1 cellular context compared by ENCODE assay signal in genomic region chr7:24722386-24723177, GRCh38.
TF ChIP-seq lines count a peak whose summit lies in the region.

No MANE protein-coding gene starts in this region.

TF ChIP-seq in A549, 52 proteins besides CTCF, POLR2A, EP300 and RAD21 (continued from another document):
- TF ChIP-seq PBX3 (IDR thresholded peaks at IDR 0.05): no peak
- TF ChIP-seq CEBPB (IDR thresholded peaks at IDR 0.05): no peak
- no peak for TF ChIP-seq FOSB (CRISPR knock-in tag; IDR thresholded peaks at IDR 0.05)
- TF ChIP-seq KDM1A (IDR thresholded peaks at IDR 0.05; ENCODE audit: low read depth): no peak
- no peak for TF ChIP-seq KDM5A (IDR thresholded peaks at IDR 0.05)
- no peak for TF ChIP-seq MYC (IDR thresholded peaks at IDR 0.05; ENCODE audit: borderline replicate concordance, low read length)
- TF ChIP-seq ZC3H11A (IDR thresholded peaks at IDR 0.05): no peak
- no peak for TF ChIP-seq NFE2L2 (conservative IDR thresholded peaks at IDR 0.05; ENCODE audit: low read length)
- TF ChIP-seq HOXB5 (CRISPR knock-in tag; IDR thresholded peaks at IDR 0.05): no peak
- TF ChIP-seq, protein P1, sequence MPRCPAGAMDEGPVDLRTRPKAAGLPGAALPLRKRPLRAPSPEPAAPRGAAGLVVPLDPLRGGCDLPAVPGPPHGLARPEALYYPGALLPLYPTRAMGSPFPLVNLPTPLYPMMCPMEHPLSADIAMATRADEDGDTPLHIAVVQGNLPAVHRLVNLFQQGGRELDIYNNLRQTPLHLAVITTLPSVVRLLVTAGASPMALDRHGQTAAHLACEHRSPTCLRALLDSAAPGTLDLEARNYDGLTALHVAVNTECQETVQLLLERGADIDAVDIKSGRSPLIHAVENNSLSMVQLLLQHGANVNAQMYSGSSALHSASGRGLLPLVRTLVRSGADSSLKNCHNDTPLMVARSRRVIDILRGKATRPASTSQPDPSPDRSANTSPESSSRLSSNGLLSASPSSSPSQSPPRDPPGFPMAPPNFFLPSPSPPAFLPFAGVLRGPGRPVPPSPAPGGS (IDR thresholded peaks at IDR 0.05): no peak
- no peak for TF ChIP-seq ZSCAN20 (CRISPR knock-in tag; IDR thresholded peaks at IDR 0.05)
- no peak for TF ChIP-seq SREBF2 (IDR thresholded peaks at IDR 0.05)
- no peak for TF ChIP-seq GATA3 (IDR thresholded peaks at IDR 0.05; ENCODE audit: borderline replicate concordance)
- no peak for TF ChIP-seq EHMT2 (IDR thresholded peaks at IDR 0.05; ENCODE audit: low read depth)
